In the genomic region with DNA sequence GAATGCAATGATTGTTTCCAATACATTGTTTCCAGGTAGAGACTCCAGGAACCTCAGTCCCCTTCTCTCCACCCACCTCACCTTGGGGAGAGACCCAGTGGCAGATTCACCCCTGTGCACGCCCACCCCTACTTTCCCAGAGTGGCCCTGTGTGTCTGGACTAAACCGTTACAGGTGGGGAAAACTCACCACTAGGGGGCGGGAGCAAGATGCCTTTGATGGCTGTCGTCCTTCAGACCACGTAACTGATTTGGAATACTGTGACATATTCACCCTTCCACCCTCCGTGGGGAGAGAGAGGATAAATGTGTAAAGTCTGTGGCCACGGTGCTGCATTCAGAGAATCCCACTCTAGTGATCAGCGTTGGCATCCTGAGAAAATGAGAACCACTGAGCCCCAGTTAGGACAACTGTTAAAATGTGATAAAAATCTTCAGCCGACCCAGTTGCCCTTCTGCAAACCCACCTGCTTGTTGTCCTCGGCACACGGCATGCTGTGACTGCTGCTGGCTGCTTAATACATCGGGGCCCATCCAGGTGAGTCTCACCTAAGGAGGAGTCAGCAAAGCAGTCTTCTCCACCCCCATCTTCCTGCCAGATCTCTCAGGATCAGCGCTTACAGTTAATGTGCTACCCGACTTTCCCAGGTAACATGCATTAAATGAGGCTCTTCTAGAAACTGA, we compare ENCODE assay signal across 8 cellular contexts. TPM values are rescaled to one million over a fixed set of nuclear protein-coding genes. Genes with fewer than 3 reads are reported as not detected.
DNase-seq lines count a peak whose midpoint lies in the region; ATAC-seq, FAIRE-seq and TF ChIP-seq lines count a peak whose summit lies in the region.

No MANE protein-coding gene starts in this region.

- TF ChIP-seq POLR2A in A549 (IDR thresholded peaks at IDR 0.05; ENCODE audit: low read length): no peak

- no peaks in the 10 kb centered on the region for H3K9me3 ChIP-seq in A549

- DNase-seq in A549 (ENCODE audit: low read depth in 1 of 2, low spot score in 1 of 2) (peak; percentile 78 to 80), GM13977 (ENCODE audit: low spot score) (peak; percentile 80), NCI-H82 treated with DMSO at 0.1 percent for 48 hours (lab: John Stamatoyannopoulos, UW; ENCODE audit: unreplicated experiment) (peak; percentile 10), epithelial cell of esophagus (ENCODE audit: low read depth) (peak; percentile 74), myocyte (ENCODE audit: low read depth) (peak; percentile 80)
- peak; percentile 56 for DNase-seq in activated CD8-positive, alpha-beta memory T cell treated with anti-CD3 and anti-CD28 coated beads, Interleukin-2, amount 50 U/mL, for 24 hours (ENCODE audit: extremely low read depth)
- peak; percentile 61 to 71 for DNase-seq in stimulated activated CD8-positive, alpha-beta memory T cell treated with anti-CD3 and anti-CD28 coated beads, Interleukin-7, amount 100 ng/mL, for 4 hours (ENCODE audit: low read depth in 2 of 2)

- CTCF ChIA-PET in A549 (lab: Yijun Ruan, JAX): interaction anchor here (0.7 to 2.9 kb wide), 15 partner anchors 9 to 161 kb away, joined by 3 to 12 read pairs (median 3); a partner anchor contains a TSS

- peaks cover 8% of the 10 kb centered on the region; the same call in 2 of the 3 replicates for H3K4me1 ChIP-seq in A549

- POLR2A ChIA-PET in A549 (lab: Yijun Ruan, JAX): no interaction called here

- no peak for TF ChIP-seq EP300 in A549 (IDR thresholded peaks at IDR 0.05)

- WGBS in A549 (ENCODE audit: missing lambda C conversion rate): 23% methylated on average over 14 of the region's 14 CpGs

- in situ Hi-C loops in GM13977 (cut with MboI; ENCODE audit: low pct_unique_long_range_greater_than_20kb, low sequenced_read_pairs, unreplicated experiment): no loop called here

- peak; percentile 95 to 98 for ATAC-seq in A549
- ATAC-seq in HG03342 (IDR thresholded peaks at IDR 0.05; ENCODE audit: unreplicated experiment): peak; percentile 63

- peak; percentile 88 for FAIRE-seq in A549 (lab: Jason Lieb, UNC)

- peak overlapping the region in 1 of 2 experiments; percentile 24; a peak in 1 of 6 replicates for H3K27ac ChIP-seq in A549

- TF ChIP-seq CTCF in A549 (IDR thresholded peaks at IDR 0.05) (peak; percentile 87), GM13977 (IDR thresholded peaks at IDR 0.05; ENCODE audit: extremely low read depth, insufficient read depth, missing control alignments) (peak; percentile 92), epithelial cell of esophagus (IDR thresholded peaks at IDR 0.05; ENCODE audit: insufficient read depth, low read depth, low read length, missing control alignments) (peak; percentile 89)

- H3K4me2 ChIP-seq in A549: peak overlapping the region; percentile 57

- no peak overlapping the region for H3K4me3 ChIP-seq in A549
- no peak overlapping the region for H3K4me3 ChIP-seq in epithelial cell of esophagus (ENCODE audit: low read length)

- peak; percentile 69 to 73 for TF ChIP-seq RAD21 in A549 (conservative IDR thresholded peaks at IDR 0.05 in 1 of 2, IDR thresholded peaks at IDR 0.05 in 1 of 2)

TF ChIP-seq in A549, 52 proteins besides CTCF, POLR2A, EP300 and RAD21:
- TF ChIP-seq JUN (IDR thresholded peaks at IDR 0.05) (no peak), SMC3 (IDR thresholded peaks at IDR 0.05) (peak; percentile 75)

RNA-seq across cellular contexts. Expression of a gene that starts 41.5 kb away (rescaled TPM):
- 13.1 and 14.7 TPM in 2 replicates for polyA plus RNA-seq in A549 (2011; rRNA removed)
- 9.0 and 9.3 TPM in 2 replicates for polyA plus RNA-seq in A549 (2012; cell fraction: cytosol; rRNA removed)
- 5.6 and 16.5 TPM in 2 replicates for polyA plus RNA-seq in A549 (2012; cell fraction: nucleus; rRNA removed)
- 19.6 to 23.2 TPM (median 22.5 TPM) in 3 replicates for polyA plus RNA-seq in A549 (2017; fragmentation: RNase III; extraction: RNeasy Plus Mini Kit Qiagen cat#74134 plus additional on column Dnase treatment)
- polyA minus RNA-seq in A549 (2011; rRNA and poly(A)+ RNA removed): 5.5 and 7.5 TPM in 2 replicates
- total RNA-seq in myocyte: 16.6 and 19.5 TPM in 2 replicates
- polyA plus RNA-seq in myocyte (2012): 14.0 TPM

Comparison
In these comparisons a context has a peak if more than half of its experiments do, and no peak if none do; other contexts are left out.
1. DNase-seq: peak in every context shown above with its lines; median percentile 80 in GM13977; 80 in myocyte; 79 in A549; 74 in epithelial cell of esophagus; 66 in stimulated activated CD8-positive, alpha-beta memory T cell treated with anti-CD3 and anti-CD28 coated beads, Interleukin-7, amount 100 ng/mL, for 4 hours; 56 in activated CD8-positive, alpha-beta memory T cell treated with anti-CD3 and anti-CD28 coated beads, Interleukin-2, amount 50 U/mL, for 24 hours; 10 in NCI-H82 treated with DMSO at 0.1 percent for 48 hours.